In genomic region chr3:169914321-169914720, GRCh38 we compare ENCODE assay signal across 1 cellular context.
TF ChIP-seq lines count a peak whose summit lies in the region.

No MANE protein-coding gene starts in this region.

TF ChIP-seq in endothelial cell of umbilical vein, 7 proteins besides CTCF, POLR2A, EP300 and RAD21:
- no peak for TF ChIP-seq MAX (IDR thresholded peaks at IDR 0.05; ENCODE audit: insufficient read depth, insufficient read length)
- peak; percentile 63 for TF ChIP-seq FOS (IDR thresholded peaks at IDR 0.05; ENCODE audit: borderline replicate concordance, insufficient read depth, low read length)
- TF ChIP-seq JUN (IDR thresholded peaks at IDR 0.05; ENCODE audit: borderline replicate concordance, insufficient read depth, insufficient read length, low read depth), result peak; percentile 39
TF ChIP-seq in endothelial cell of umbilical vein: peak in this region for 2.
